In genomic region chr5:54876-55569, GRCh38 we compare ENCODE assay signal across 12 cellular contexts. TPM values are rescaled to one million over a fixed set of nuclear protein-coding genes. Genes with fewer than 3 reads are reported as not detected.
DNase-seq lines count a peak whose midpoint lies in the region; ATAC-seq and TF ChIP-seq lines count a peak whose summit lies in the region.
"Had no signal": no experiment of that assay in that cellular context is flagged by ENCODE, and none has a peak within 500 bp of the region (broad histone marks: within the 10 kb centered on the region; RNA-seq: fewer than 3 reads in every experiment).

No MANE protein-coding gene starts in this region.

- no peaks in the 10 kb centered on the region for H3K9me3 Mint-ChIP-seq in GM23338
- H3K9me3 Mint-ChIP-seq in activated T-helper 17 cell treated with anti-CD3 and anti-CD28 coated beads, Interleukin-2, amount 50 U/mL, for 72 hours, result peaks cover 4% of the 10 kb centered on the region
- peaks cover 12% of the 10 kb centered on the region for H3K9me3 Mint-ChIP-seq in nephron progenitor cell

- no peaks in the 10 kb centered on the region for H3K9me2 ChIP-seq in GM23338 (ENCODE audit: insufficient read depth)

- DNase-seq in NCI-H510A treated with DMSO at 0.1 percent for 48 hours (lab: John Stamatoyannopoulos, UW) (peak; percentile 72), NCI-H510A (lab: John Stamatoyannopoulos, UW) (no peak), GM23338 (ENCODE audit: low spot score) (no peak), nephron progenitor cell (no peak), Peyer's patch (no peak)
- no peak for DNase-seq in activated effector memory CD4-positive, alpha-beta T cell treated with anti-CD3 and anti-CD28 coated beads, Interleukin-2, amount 50 U/mL, for 16 hours
- DNase-seq: activated CD4-positive, CD25-positive, alpha-beta regulatory T cell; NCI-H187 treated with DMSO at 0.1 percent for 48 hours; ovary had no signal

- H2AFZ ChIP-seq in GM23338, result no peak overlapping the region

- peaks cover 23% of the 10 kb centered on the region for H4K20me1 ChIP-seq in GM23338 (replicated peaks; ENCODE audit: insufficient read depth)

- H3K36me3 ChIP-seq in GM23338 (ENCODE audit: insufficient read depth) (no peaks in the 10 kb centered on the region), Peyer's patch (no peaks in the 10 kb centered on the region)
- H3K36me3 ChIP-seq: ovary had no signal

- H3K4me1 Mint-ChIP-seq in GM23338, result peaks cover 28% of the 10 kb centered on the region
- peaks cover 4% of the 10 kb centered on the region for H3K4me1 Mint-ChIP-seq in activated T-helper 17 cell treated with anti-CD3 and anti-CD28 coated beads, Interleukin-2, amount 50 U/mL, for 72 hours
- H3K4me1 Mint-ChIP-seq in nephron progenitor cell, result no peaks in the 10 kb centered on the region

- no peak overlapping the region for H3K27ac Mint-ChIP-seq in GM23338
- no peak overlapping the region for H3K27ac Mint-ChIP-seq in activated T-helper 17 cell treated with anti-CD3 and anti-CD28 coated beads, Interleukin-2, amount 50 U/mL, for 72 hours
- no peak overlapping the region for H3K27ac Mint-ChIP-seq in nephron progenitor cell

- H3K27ac ChIP-seq in GM23338 (ENCODE audit: low read depth) (no peak overlapping the region), Peyer's patch (no peak overlapping the region)
- H3K27ac ChIP-seq: ovary had no signal

- peaks cover 22% of the 10 kb centered on the region; the same call in 1 of the 2 replicates for H3K4me1 ChIP-seq in GM23338 (ENCODE audit: insufficient read depth)
- H3K4me1 ChIP-seq in Peyer's patch, result peaks cover 0 to 14% (median 0%) of the 10 kb centered on the region in 4 donors

- no peaks in the 10 kb centered on the region for H3K9me3 ChIP-seq in Peyer's patch
- H3K9me3 ChIP-seq: ovary had no signal

- H3K36me3 Mint-ChIP-seq in GM23338 (ENCODE audit: low read depth), result peaks cover 13% of the 10 kb centered on the region; the same call in 2 of the 3 replicates
- no peaks in the 10 kb centered on the region for H3K36me3 Mint-ChIP-seq in activated T-helper 17 cell treated with anti-CD3 and anti-CD28 coated beads, Interleukin-2, amount 50 U/mL, for 72 hours (ENCODE audit: low read depth)
- no peaks in the 10 kb centered on the region for H3K36me3 Mint-ChIP-seq in nephron progenitor cell (ENCODE audit: low read depth)

- no peak for TF ChIP-seq POLR2A in Peyer's patch (IDR thresholded peaks at IDR 0.05)

- no peak for TF ChIP-seq CTCF in GM23338 (conservative IDR thresholded peaks at IDR 0.05; ENCODE audit: low read depth in 2 of 2)
- TF ChIP-seq CTCF in nephron progenitor cell (IDR thresholded peaks at IDR 0.05), result no peak
- TF ChIP-seq CTCF in Peyer's patch (IDR thresholded peaks at IDR 0.05), result no peak

- H3K4me2 ChIP-seq in GM23338, result peak overlapping the region; percentile 97

- H3K27me3 Mint-ChIP-seq in GM23338 (ENCODE audit: insufficient read depth, low read depth, poor library complexity) (peaks cover 30% of the 10 kb centered on the region), nephron progenitor cell (ENCODE audit: low read depth, poor library complexity) (peaks cover 77% of the 10 kb centered on the region)
- H3K27me3 Mint-ChIP-seq in activated T-helper 17 cell treated with anti-CD3 and anti-CD28 coated beads, Interleukin-2, amount 50 U/mL, for 72 hours, result peaks cover 21% of the 10 kb centered on the region

- H3K4me3 Mint-ChIP-seq in GM23338, result peak overlapping the region; percentile 82
- peak overlapping the region; percentile 0 for H3K4me3 Mint-ChIP-seq in activated T-helper 17 cell treated with anti-CD3 and anti-CD28 coated beads, Interleukin-2, amount 50 U/mL, for 72 hours
- H3K4me3 Mint-ChIP-seq in nephron progenitor cell, result peak overlapping the region; percentile 67

- H3F3A ChIP-seq in GM23338 (replicated peaks; ENCODE audit: low read depth), result peaks cover 4% of the 10 kb centered on the region

- H3K4me3 ChIP-seq in GM23338 (peak overlapping the region; percentile 76), Peyer's patch (no peak overlapping the region)
- H3K4me3 ChIP-seq: ovary had no signal

- peaks cover 40% of the 10 kb centered on the region for H3K27me3 ChIP-seq in GM23338 (ENCODE audit: insufficient read depth)
- peaks cover 0 to 18% of the 10 kb centered on the region in 2 donors for H3K27me3 ChIP-seq in Peyer's patch
- H3K27me3 ChIP-seq: ovary had no signal

- ATAC-seq in GM23338 (no peak), HG02588 (IDR thresholded peaks at IDR 0.05; ENCODE audit: unreplicated experiment) (no peak)
- no peak for ATAC-seq in activated T-helper 17 cell treated with anti-CD3 and anti-CD28 coated beads, Interleukin-2, amount 50 U/mL, for 72 hours (replicated peaks)
- ATAC-seq: HCT116 had no signal

- no peaks in the 10 kb centered on the region; the same call in 1 of the 2 replicates for H3K79me2 ChIP-seq in GM23338 (replicated peaks; ENCODE audit: insufficient read depth)

TF ChIP-seq in GM23338, 12 proteins besides CTCF, POLR2A, EP300 and RAD21 (continues in another document):
- TF ChIP-seq, protein P1, sequence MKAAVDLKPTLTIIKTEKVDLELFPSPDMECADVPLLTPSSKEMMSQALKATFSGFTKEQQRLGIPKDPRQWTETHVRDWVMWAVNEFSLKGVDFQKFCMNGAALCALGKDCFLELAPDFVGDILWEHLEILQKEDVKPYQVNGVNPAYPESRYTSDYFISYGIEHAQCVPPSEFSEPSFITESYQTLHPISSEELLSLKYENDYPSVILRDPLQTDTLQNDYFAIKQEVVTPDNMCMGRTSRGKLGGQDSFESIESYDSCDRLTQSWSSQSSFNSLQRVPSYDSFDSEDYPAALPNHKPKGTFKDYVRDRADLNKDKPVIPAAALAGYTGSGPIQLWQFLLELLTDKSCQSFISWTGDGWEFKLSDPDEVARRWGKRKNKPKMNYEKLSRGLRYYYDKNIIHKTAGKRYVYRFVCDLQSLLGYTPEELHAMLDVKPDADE (IDR thresholded peaks at IDR 0.05), result no peak
- TF ChIP-seq EZH2phosphoT487 (IDR thresholded peaks at IDR 0.05; ENCODE audit: unreplicated experiment), result no peak
- no peak for TF ChIP-seq REST (IDR thresholded peaks at IDR 0.05; ENCODE audit: unreplicated experiment)
- TF ChIP-seq EZH2 (IDR thresholded peaks at IDR 0.05; ENCODE audit: low read depth, unreplicated experiment), result no peak
- TF ChIP-seq POLR2AphosphoS5 (IDR thresholded peaks at IDR 0.05; ENCODE audit: low read depth), result no peak
- no peak for TF ChIP-seq JUNB (IDR thresholded peaks at IDR 0.05; ENCODE audit: unreplicated experiment)
- no peak for TF ChIP-seq STAT1 (IDR thresholded peaks at IDR 0.05; ENCODE audit: unreplicated experiment)
- no peak for TF ChIP-seq CREB1 (CRISPR knock-in tag; IDR thresholded peaks at IDR 0.05; ENCODE audit: low read depth)
- TF ChIP-seq ZNF331 (CRISPR knock-in tag; IDR thresholded peaks at IDR 0.05; ENCODE audit: low read depth), result no peak
- TF ChIP-seq NANOG (IDR thresholded peaks at IDR 0.05; ENCODE audit: borderline replicate concordance), result no peak

RNA-seq across cellular contexts. Expression of gene PLEKHG4B, which starts 36.9 kb away (rescaled TPM):
- 43.7 and 54.8 TPM in 2 replicates for total RNA-seq in GM23338 (2014; rRNA removed; shearing (Covaris generic))
- 33.5 and 34.2 TPM in 2 replicates for polyA plus RNA-seq in GM23338 (2016; fragmentation: Nextera tagmentation; extraction: Ambion mirVana)
- under 1 TPM in 1 of 2 donors, not detected in 1; 0.11 TPM for total RNA-seq in activated T-helper 17 cell treated with anti-CD3 and anti-CD28 coated beads, Interleukin-2, amount 50 U/mL, for 72 hours
- 1 to 10 TPM in 1 of 4 donors, under 1 TPM in 2, not detected in 1; 0.18 to 2.5 (median 0.19) TPM for total RNA-seq in Peyer's patch

Comparison
In these comparisons a context has a peak if more than half of its experiments do, and no peak if none do; other contexts are left out.
1. H3K4me3 Mint-ChIP-seq: peak in every context shown above with its lines; median percentile 82 in GM23338; 67 in nephron progenitor cell; 0 in activated T-helper 17 cell treated with anti-CD3 and anti-CD28 coated beads, Interleukin-2, amount 50 U/mL, for 72 hours.
2. RNA of gene PLEKHG4B, which starts 36.9 kb away (total RNA-seq): 43.7 to 54.8 TPM in GM23338; 0.18 to 2.5 TPM in Peyer's patch and 0.11 TPM in activated T-helper 17 cell treated with anti-CD3 and anti-CD28 coated beads, Interleukin-2, amount 50 U/mL, for 72 hours; every median in the first group is over 10 times any median in the second.